Comparison of ENCODE assay signal across 8 cellular contexts in the genomic region with DNA sequence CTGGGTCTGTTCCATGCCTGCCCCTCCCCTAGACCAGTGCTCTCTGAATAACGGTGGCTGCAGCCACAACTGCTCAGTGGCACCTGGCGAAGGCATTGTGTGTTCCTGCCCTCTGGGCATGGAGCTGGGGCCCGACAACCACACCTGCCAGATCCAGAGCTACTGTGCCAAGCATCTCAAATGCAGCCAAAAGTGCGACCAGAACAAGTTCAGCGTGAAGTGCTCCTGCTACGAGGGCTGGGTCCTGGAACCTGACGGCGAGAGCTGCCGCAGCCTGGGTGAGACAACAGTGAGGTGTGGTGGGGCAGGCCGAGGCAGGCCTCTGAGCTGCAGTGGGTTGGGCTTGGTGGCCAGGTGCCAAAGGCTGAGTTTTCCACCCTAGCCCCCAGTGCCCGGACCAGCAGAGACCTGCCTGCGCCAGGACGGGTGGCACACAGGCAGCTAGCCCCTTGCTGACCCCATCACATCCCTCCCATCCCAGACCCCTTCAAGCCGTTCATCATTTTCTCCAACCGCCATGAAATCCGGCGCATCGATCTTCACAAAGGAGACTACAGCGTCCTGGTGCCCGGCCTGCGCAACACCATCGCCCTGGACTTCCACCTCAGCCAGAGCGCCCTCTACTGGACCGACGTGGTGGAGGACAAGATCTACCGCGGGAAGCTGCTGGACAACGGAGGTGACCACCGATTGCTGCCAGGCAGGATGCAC. TPM values are rescaled to one million over a fixed set of nuclear protein-coding genes. Genes with fewer than 3 reads are reported as not detected.
DNase-seq lines count a peak whose midpoint lies in the region; ATAC-seq and TF ChIP-seq lines count a peak whose summit lies in the region.

No MANE protein-coding gene starts in this region.

- no peaks in the 10 kb centered on the region for H3K9me3 ChIP-seq in H9 (ENCODE audit: control insufficient read depth, low read depth, low read length)
- no peaks in the 10 kb centered on the region for H3K9me3 ChIP-seq in esophagus muscularis mucosa
- no peaks in the 10 kb centered on the region for H3K9me3 ChIP-seq in transverse colon

- H2BK5ac ChIP-seq in H9 (ENCODE audit: insufficient read length, low read length) = no peak overlapping the region

- peaks cover 49 to 86% (median 82%) of the 10 kb centered on the region in 3 experiments; a peak in 6 of 7 replicates for H3K36me3 Mint-ChIP-seq in H9 (ENCODE audit: insufficient read depth in 1 of 3, low read depth in 3 of 3)
- H3K36me3 Mint-ChIP-seq in natural killer cell = no peaks in the 10 kb centered on the region

- no peak overlapping the region for H4K5ac ChIP-seq in H9 (ENCODE audit: insufficient read length, low read depth, low read length)

- no peak overlapping the region for H4K91ac ChIP-seq in H9 (ENCODE audit: insufficient read length, low read depth, low read length)

- no peak overlapping the region for H2BK12ac ChIP-seq in H9 (ENCODE audit: insufficient read length, low read depth, low read length)

- H3K9ac ChIP-seq in H9 (ENCODE audit: extremely low read depth, insufficient read length, low read length) = no peak overlapping the region

- no peaks in the 10 kb centered on the region for H3K79me2 ChIP-seq in H9 (ENCODE audit: insufficient read depth, low read length)

- WGBS in H9 (ENCODE audit: extremely low coverage, insufficient read length, low lambda C conversion rate) = no CpG with 5 or more reads among the region's 29 CpGs
- 61% methylated on average over 15 of the region's 29 CpGs for WGBS in esophagus muscularis mucosa
- 33% methylated on average over 28 of the region's 29 CpGs; no CpG with 5 or more reads in 1 of the 2 donors for WGBS in transverse colon (ENCODE audit: low coverage in 1 of 2), 2 donors

- H3K27me3 Mint-ChIP-seq in H9 (ENCODE audit: low read depth) = no peaks in the 10 kb centered on the region
- no peaks in the 10 kb centered on the region for H3K27me3 Mint-ChIP-seq in natural killer cell (ENCODE audit: low read depth in 2 of 2)

- DNase-seq in ACHN (peak; percentile 57), H9 (peak; percentile 93), NCI-H748 (lab: John Stamatoyannopoulos, UW; ENCODE audit: unreplicated experiment) (peak; percentile 92), esophagus muscularis mucosa (ENCODE audit: extremely low spot score) (peak; percentile 94), natural killer cell (peak; percentile 35), transverse colon (peak; percentile 86)
- peak; percentile 88 for DNase-seq in activated CD8-positive, alpha-beta memory T cell treated with anti-CD3 and anti-CD28 coated beads, Interleukin-2, amount 50 U/mL, for 48 hours

- no peak for TF ChIP-seq EP300 in esophagus muscularis mucosa (IDR thresholded peaks at IDR 0.05)
- TF ChIP-seq EP300 in transverse colon (IDR thresholded peaks at IDR 0.05; ENCODE audit: low read depth) = no peak

- H3T11ph ChIP-seq in H9 (ENCODE audit: low read length) = no peak overlapping the region

- peak overlapping the region; percentile 31 to 83 (median 83); a peak in 5 of 7 replicates for H3K27ac Mint-ChIP-seq in H9
- no peak overlapping the region for H3K27ac Mint-ChIP-seq in natural killer cell

- H3K4me3 Mint-ChIP-seq in H9 (no peak overlapping the region), natural killer cell (no peak overlapping the region)

- H3K9me3 Mint-ChIP-seq in H9 (no peaks in the 10 kb centered on the region), natural killer cell (no peaks in the 10 kb centered on the region)

- no peak overlapping the region for H3K14ac ChIP-seq in H9 (ENCODE audit: insufficient read depth, low read length)

- H3K27me3 ChIP-seq in H9 (ENCODE audit: insufficient read depth, low read length) = no peaks in the 10 kb centered on the region
- H3K27me3 ChIP-seq in esophagus muscularis mucosa = no peaks in the 10 kb centered on the region
- H3K27me3 ChIP-seq in transverse colon = no peaks in the 10 kb centered on the region

- no peak overlapping the region for H3K4me3 ChIP-seq in esophagus muscularis mucosa
- H3K4me3 ChIP-seq in transverse colon = no peak overlapping the region

- no peak overlapping the region for H4K8ac ChIP-seq in H9 (replicated peaks; ENCODE audit: insufficient read length, low read depth, low read length)

- TF ChIP-seq POLR2A in esophagus muscularis mucosa (IDR thresholded peaks at IDR 0.05; ENCODE audit: low read depth) (no peak), transverse colon (IDR thresholded peaks at IDR 0.05) (no peak)

- H3K79me1 ChIP-seq in H9 (ENCODE audit: insufficient read depth, low read depth, low read length, poor library complexity, severe bottlenecking) = no peaks in the 10 kb centered on the region

- H3K4me1 ChIP-seq in H9 (ENCODE audit: insufficient read depth, low read length) (no peaks in the 10 kb centered on the region), esophagus muscularis mucosa (peaks cover 0 to 27% (median 13%) of the 10 kb centered on the region in 4 donors), transverse colon (peaks cover 0 to 7% (median 0%) of the 10 kb centered on the region in 4 donors)

- no peak overlapping the region for H3K4me2 ChIP-seq in H9 (ENCODE audit: insufficient read depth, insufficient read length, low read length)

- H2AFZ ChIP-seq in H9 (ENCODE audit: low read length) = no peak overlapping the region

- TF ChIP-seq CTCF in H9 (conservative IDR thresholded peaks at IDR 0.05) (peak; percentile 89), esophagus muscularis mucosa (IDR thresholded peaks at IDR 0.05) (peak; percentile 70 to 78 (median 71)), natural killer cell (IDR thresholded peaks at IDR 0.05) (peak; percentile 32), transverse colon (IDR thresholded peaks at IDR 0.05) (peak; percentile 72 to 88 (median 74))

- ATAC-seq in natural killer cell = peak in 2 of 3 donors; percentile 44 to 57
- no peak for ATAC-seq in GM19467 (IDR thresholded peaks at IDR 0.05; ENCODE audit: unreplicated experiment)

- H3K27ac ChIP-seq in H9 (ENCODE audit: insufficient read length, low read depth, low read length) (no peak overlapping the region), esophagus muscularis mucosa (replicated peaks in 1 of 4) (peak overlapping the region; percentile 5 to 59 (median 32)), transverse colon (peak overlapping the region; percentile 0 to 62 (median 36))

- no peak overlapping the region for H3K18ac ChIP-seq in H9 (ENCODE audit: insufficient read length, low read depth, low read length)

- H3K56ac ChIP-seq in H9 (ENCODE audit: insufficient read length, low read depth, low read length) = no peak overlapping the region

- H3K23ac ChIP-seq in H9 (ENCODE audit: insufficient read length, low read depth, low read length) = no peak overlapping the region

- no peaks in the 10 kb centered on the region for H3K23me2 ChIP-seq in H9 (ENCODE audit: insufficient read length, low read depth, low read length, poor library complexity, severe bottlenecking)

- H3K4me1 Mint-ChIP-seq in H9 (peaks cover 0 to 9% of the 10 kb centered on the region in 2 experiments; a peak in 2 of 4 replicates), natural killer cell (peaks cover 0 to 5% of the 10 kb centered on the region in 2 donors)

- peaks cover 3% of the 10 kb centered on the region for H4K20me1 ChIP-seq in H9 (ENCODE audit: control insufficient read depth, insufficient read depth, insufficient read length)

- no peak overlapping the region for H2BK20ac ChIP-seq in H9 (ENCODE audit: low read depth, low read length, poor library complexity, severe bottlenecking)

- intact Hi-C loops in esophagus muscularis mucosa (cut with DNase I) (loop anchor here (2.0 kb wide), 1 partner anchor 49 kb away; no protein-coding TSS in a partner anchor), natural killer cell (cut with micrococcal nuclease) (no loop called here), transverse colon (cut with DNase I; ENCODE audit: low total_unique reads) (no loop called here)

- H2BK120ac ChIP-seq in H9 (ENCODE audit: low read depth, low read length, poor library complexity, severe bottlenecking) = no peak overlapping the region

- no peak overlapping the region for H2BK15ac ChIP-seq in H9 (ENCODE audit: low read depth, low read length)

- H3K36me3 ChIP-seq in esophagus muscularis mucosa = peaks cover 30 to 88% (median 84%) of the 10 kb centered on the region in 4 donors
- H3K36me3 ChIP-seq in transverse colon = peaks cover 0 to 21% (median 6%) of the 10 kb centered on the region in 4 donors

- no peak overlapping the region for H2AK5ac ChIP-seq in H9 (ENCODE audit: insufficient read length, low read length)

- H3K4ac ChIP-seq in H9 (ENCODE audit: low read depth, low read length) = no peak overlapping the region

- in situ Hi-C loops in ACHN (cut with HindIII; ENCODE audit: low pct_ligation_motif_present, low pct_unique_long_range_greater_than_20kb, low sequenced_read_pairs) (no loop called here), transverse colon (cut with MboI; ENCODE audit: low pct_ligation_motif_present in 1 of 4, low pct_unique_long_range_greater_than_20kb in 1 of 4, low sequenced_read_pairs in 3 of 4) (loop anchor here in 2 of 4 donors (5.0 to 25.0 kb wide), 3 partner anchors 53 to 413 kb away; a partner anchor contains a TSS)

RNA-seq across cellular contexts. Expression of a gene that starts 28.2 kb away (rescaled TPM):
- total RNA-seq in H9 (2021) = not detected in 2 replicates
- not detected for total RNA-seq in esophagus muscularis mucosa
- not detected for total RNA-seq in natural killer cell
- not detected for total RNA-seq in transverse colon

RNA-seq across cellular contexts. Expression of a gene that starts 41.0 kb away (rescaled TPM):
- total RNA-seq in H9 (2021) (2.1 and 2.8 TPM in 2 replicates), esophagus muscularis mucosa (not detected), natural killer cell (under 1 TPM in 1 of 3 donors, not detected in 2; 0.82 TPM), transverse colon (not detected)

RNA-seq across cellular contexts. Expression of a gene that starts 47.3 kb away (rescaled TPM):
- 98.4 and 115 TPM in 2 replicates for total RNA-seq in H9 (2021)
- 100 to 1,000 TPM; 203 to 338 (median 250) TPM for total RNA-seq in esophagus muscularis mucosa
- total RNA-seq in natural killer cell = 10 to 100 TPM in 1 of 3 donors, 1 to 10 TPM in 2; 6.7 to 13.1 (median 9.5) TPM
- 100 to 1,000 TPM in 3 of 4 donors, 10 to 100 TPM in 1; 94.3 to 248 (median 199) TPM for total RNA-seq in transverse colon

RNA-seq across cellular contexts. Expression of a gene that starts 53.9 kb away (rescaled TPM):
- total RNA-seq in H9 (2021) (257 and 260 TPM in 2 replicates), esophagus muscularis mucosa (10 to 100 TPM; 22.8 to 60.4 (median 34.6) TPM), natural killer cell (10 to 100 TPM; 28.6 to 39.3 (median 34.9) TPM), transverse colon (100 to 1,000 TPM in 1 of 4 donors, 10 to 100 TPM in 3; 29.2 to 104 (median 33.4) TPM)

Comparison
In these comparisons a context has a peak if more than half of its experiments do, and no peak if none do; other contexts are left out.
1. DNase-seq: peak in every context shown above with its lines; median percentile 94 in esophagus muscularis mucosa; 93 in H9; 92 in NCI-H748; 88 in activated CD8-positive, alpha-beta memory T cell treated with anti-CD3 and anti-CD28 coated beads, Interleukin-2, amount 50 U/mL, for 48 hours; 86 in transverse colon; 57 in ACHN; 35 in natural killer cell.
2. H3K27ac Mint-ChIP-seq: peak in H9 (3 of 3); none in natural killer cell (0 of 2).
3. CTCF ChIP-seq: peak in every context shown above with its lines; median percentile 89 in H9; 74 in transverse colon; 71 in esophagus muscularis mucosa; 32 in natural killer cell.